In genomic region chr9:91839926-91840464, GRCh38 we compare ENCODE assay signal across 20 cellular contexts.
DNase-seq lines count a peak whose midpoint lies in the region; ATAC-seq and TF ChIP-seq lines count a peak whose summit lies in the region.
"Had no signal": no experiment of that assay in that cellular context is flagged by ENCODE, and none has a peak within 500 bp of the region (broad histone marks: within the 10 kb centered on the region; RNA-seq: fewer than 3 reads in every experiment).

No MANE protein-coding gene starts in this region.

- no peak for TF ChIP-seq CTCF in GM12864 (IDR thresholded peaks at IDR 0.05; ENCODE audit: low read depth, low read length, missing control alignments)

- peak; percentile 49 for ATAC-seq in GM21737 (IDR thresholded peaks at IDR 0.05; ENCODE audit: unreplicated experiment)
- no peak for ATAC-seq in sciatic nerve
- ATAC-seq in GM21825 (IDR thresholded peaks at IDR 0.05; ENCODE audit: unreplicated experiment): no peak
- ATAC-seq: GM23338, left lung, right lobe of liver had no signal

- intact Hi-C loops in sciatic nerve (cut with DNase I): no loop called here

- peaks cover 0 to 8% of the 10 kb centered on the region in 2 donors for H3K27me3 ChIP-seq in duodenal mucosa (ENCODE audit: control insufficient read depth in 1 of 2, insufficient read depth in 2 of 2, low read length in 2 of 2)
- H3K27me3 ChIP-seq: right lobe of liver, testis had no signal

- H3K4me1 ChIP-seq in duodenal mucosa (ENCODE audit: control insufficient read depth in 1 of 2, insufficient read depth in 2 of 2, low read length in 2 of 2): peaks cover 6 to 10% of the 10 kb centered on the region in 2 donors
- H3K4me1 ChIP-seq: right lobe of liver had no signal

- no peak for DNase-seq in GM12864 (ENCODE audit: low read depth)
- DNase-seq in sciatic nerve (ENCODE audit: low spot score): peak; percentile 34
- DNase-seq in SK-N-DZ (ENCODE audit: low spot score): no peak
- no peak for DNase-seq in stimulated activated naive CD4-positive, alpha-beta T cell (lab: John Stamatoyannopoulos, UW)
- DNase-seq: activated CD4-positive, alpha-beta T cell treated with anti-CD3 and anti-CD28 coated beads, Interleukin-2, amount 50 U/mL, for 4 hours; activated T-cell treated with anti-CD3 and anti-CD28 coated beads, Interleukin-2, amount 50 U/mL, for 24 hours; brain microvascular endothelial cell; IMR-90; left lung; NCI-H1694 treated with DMSO at 0.1 percent for 48 hours; NCI-H345; occipital lobe; stimulated activated CD4-positive, alpha-beta T cell treated with anti-CD3 and anti-CD28 coated beads, Interleukin-2, amount 100 ng/mL, for 24 hours; SW 1271; testis had no signal

- H3K9me3 ChIP-seq in duodenal mucosa (ENCODE audit: control insufficient read depth in 1 of 2, low read length in 2 of 2): no peaks in the 10 kb centered on the region
- H3K9me3 ChIP-seq: left lung, right lobe of liver, testis had no signal

- H3K9ac ChIP-seq in duodenal mucosa (ENCODE audit: low read depth in 1 of 2, low read length in 2 of 2): no peak overlapping the region

- no peak overlapping the region for H3K27ac ChIP-seq in duodenal mucosa (ENCODE audit: low read depth, low read length)
- H3K27ac ChIP-seq: brain microvascular endothelial cell, left lung, right lobe of liver, testis had no signal

- peak overlapping the region; percentile 22 for H3K4me3 ChIP-seq in GM12864 (ENCODE audit: low read depth, low read length)
- peak overlapping the region; percentile 13 to 43 for H3K4me3 ChIP-seq in duodenal mucosa (ENCODE audit: low read depth in 1 of 2, low read length in 2 of 2)
- H3K4me3 ChIP-seq: GM23338, left lung, right lobe of liver, testis had no signal

- H3K36me3 ChIP-seq in duodenal mucosa (ENCODE audit: control insufficient read depth in 1 of 2, insufficient read depth in 2 of 2, low read length in 2 of 2): no peaks in the 10 kb centered on the region
- H3K36me3 ChIP-seq: brain microvascular endothelial cell, left lung, right lobe of liver had no signal
